ENCODE assay signal across 19 cellular contexts in genomic region chr19:3771906-3772450, GRCh38. TPM values are rescaled to one million over a fixed set of nuclear protein-coding genes. Genes with fewer than 3 reads are reported as not detected.
A peak's percentile ranks its signal among the peaks of the same experiment; 100 is the strongest.
DNase-seq lines count a peak whose midpoint lies in the region; ATAC-seq, FAIRE-seq and TF ChIP-seq lines count a peak whose summit lies in the region.
"Had no signal": no experiment of that assay in that cellular context is flagged by ENCODE, and none has a peak within 500 bp of the region (broad histone marks: within the 10 kb centered on the region; RNA-seq: fewer than 3 reads in every experiment).

Gene RAX2 (minus strand): TSS chr19:3772228. CDS start chr19:3771742, 486 bp downstream.

- H3K4me1 Mint-ChIP-seq in activated CD8-positive, alpha-beta T cell treated with anti-CD3 and anti-CD28 coated beads, Interleukin-2, amount 10 ng/mL, durations not matched to agents 7 days and 5 days (ENCODE audit: low read depth), result peaks cover 18% of the 10 kb centered on the region
- H3K4me1 Mint-ChIP-seq in activated CD8-positive, alpha-beta T cell treated with anti-CD3 and anti-CD28 coated beads for 36 hours (ENCODE audit: low read depth), result no peaks in the 10 kb centered on the region
- H3K4me1 Mint-ChIP-seq in IgD-negative memory B cell, result peaks cover 0 to 5% (median 0%) of the 10 kb centered on the region in 3 donors

- peaks cover 0 to 7% (median 2%) of the 10 kb centered on the region in 4 experiments; a peak in 2 of 7 replicates for H3K4me1 ChIP-seq in H1 (replicated peaks in 1 of 4; ENCODE audit: control insufficient read depth in 3 of 4, insufficient read depth in 4 of 4, low read length in 3 of 4)

- H2BK5ac ChIP-seq in H1 (ENCODE audit: low read depth, low read length), result peak within 1 kb of the TSS; percentile 26; the same call in 1 of the 2 replicates

- H3K9me3 Mint-ChIP-seq in activated CD8-positive, alpha-beta T cell treated with anti-CD3 and anti-CD28 coated beads, Interleukin-2, amount 10 ng/mL, durations not matched to agents 7 days and 5 days (ENCODE audit: insufficient read depth), result no peaks in the 10 kb centered on the region
- no peaks in the 10 kb centered on the region for H3K9me3 Mint-ChIP-seq in activated CD8-positive, alpha-beta T cell treated with anti-CD3 and anti-CD28 coated beads for 36 hours
- no peaks in the 10 kb centered on the region for H3K9me3 Mint-ChIP-seq in IgD-negative memory B cell

- no peak within 1 kb of the TSS for H3K4me3 Mint-ChIP-seq in activated CD8-positive, alpha-beta T cell treated with anti-CD3 and anti-CD28 coated beads, Interleukin-2, amount 10 ng/mL, durations not matched to agents 7 days and 5 days
- no peak within 1 kb of the TSS for H3K4me3 Mint-ChIP-seq in activated CD8-positive, alpha-beta T cell treated with anti-CD3 and anti-CD28 coated beads for 36 hours
- H3K4me3 Mint-ChIP-seq in IgD-negative memory B cell, result peak within 1 kb of the TSS in 2 of 4 donors; percentile 46 to 47

- WGBS in H1 (ENCODE audit: extremely low coverage in 1 of 2, insufficient coverage in 1 of 2, insufficient read length in 1 of 2, insufficient replicate concordance in 2 of 2, low coverage in 1 of 2, low lambda C conversion rate in 2 of 2, missing lambda C conversion rate in 1 of 2), 2 experiments, result 82% methylated on average over 18 of the region's 23 CpGs; no CpG with 5 or more reads in 1 of the 2 experiments

- no peak within 1 kb of the TSS for H2BK20ac ChIP-seq in H1 (ENCODE audit: low read length)

- H3K23me2 ChIP-seq in H1 (ENCODE audit: low read depth, low read length), result peaks cover 6% of the 10 kb centered on the region; the same call in 1 of the 2 replicates

- peaks cover 0 to 5% of the 10 kb centered on the region in 2 experiments for H4K20me1 ChIP-seq in H1 (replicated peaks in 1 of 2; ENCODE audit: control insufficient read depth in 1 of 2, insufficient read depth in 2 of 2, low read length in 2 of 2)

- H2BK120ac ChIP-seq in H1 (replicated peaks; ENCODE audit: low read depth, low read length), result no peak within 1 kb of the TSS

- no peak for FAIRE-seq in H1 (lab: Jason Lieb, UNC)
- FAIRE-seq: A204.1, GM18507, HepG2 had no signal

- TF ChIP-seq EP300 in H1 (IDR thresholded peaks at IDR 0.05; ENCODE audit: borderline replicate concordance in 1 of 2, low read depth in 2 of 2, low read length in 2 of 2), result no peak

- peak within 1 kb of the TSS; percentile 65; the same call in 1 of the 2 replicates for H4K8ac ChIP-seq in H1 (ENCODE audit: extremely low read depth, insufficient read depth, low read length)

- H3K23ac ChIP-seq in H1 (ENCODE audit: insufficient read length), result no peak within 1 kb of the TSS

- H3K27ac Mint-ChIP-seq in activated CD8-positive, alpha-beta T cell treated with anti-CD3 and anti-CD28 coated beads, Interleukin-2, amount 10 ng/mL, durations not matched to agents 7 days and 5 days, result peak within 1 kb of the TSS; percentile 0
- no peak within 1 kb of the TSS for H3K27ac Mint-ChIP-seq in activated CD8-positive, alpha-beta T cell treated with anti-CD3 and anti-CD28 coated beads for 36 hours
- peak within 1 kb of the TSS in 2 of 3 donors; percentile 64 to 65 for H3K27ac Mint-ChIP-seq in IgD-negative memory B cell

- no peak for TF ChIP-seq POLR2A in H1 (IDR thresholded peaks at IDR 0.05; ENCODE audit: control extremely low read depth in 1 of 2, low read depth in 2 of 2, low read length in 2 of 2)

- H2BK12ac ChIP-seq in H1 (ENCODE audit: low read depth, low read length), result peak within 1 kb of the TSS; percentile 55; the same call in 1 of the 2 replicates

- DNase-seq in activated CD8-positive, alpha-beta T cell treated with anti-CD3 and anti-CD28 coated beads, Interleukin-2, amount 10 ng/mL, durations not matched to agents 7 days and 5 days, result no peak
- no peak for DNase-seq in activated CD8-positive, alpha-beta T cell treated with anti-CD3 and anti-CD28 coated beads for 36 hours
- DNase-seq in H1 (ENCODE audit: low read depth in 1 of 2, low spot score in 2 of 2) (no peak), omental fat pad (ENCODE audit: low spot score) (no peak), OCI-M2 (lab: John Stamatoyannopoulos, UW; ENCODE audit: unreplicated experiment) (no peak)
- DNase-seq in activated CD4-positive, alpha-beta T cell treated with anti-CD3 and anti-CD28 coated beads for 1 hour, result no peak
- DNase-seq: Karpas-422, MM.1S, NCI-H1105, NCI-H1694 treated with DMSO at 0.1 percent for 48 hours, NCI-H2171, NCI-H446 treated with DMSO at 0.1 percent for 48 hours, SIG-M5 had no signal

- no peak within 1 kb of the TSS for H4K5ac ChIP-seq in H1 (ENCODE audit: insufficient read length, low read depth, low read length)

- H3K4me2 ChIP-seq in H1 (ENCODE audit: insufficient read depth in 1 of 2, low read depth in 2 of 2, low read length in 2 of 2), result peak within 1 kb of the TSS in 1 of 2 experiments; percentile 3; a peak in 2 of 4 replicates

- no peak within 1 kb of the TSS; the same call in 1 of the 2 replicates for H3K18ac ChIP-seq in H1 (ENCODE audit: extremely low read depth, low read length)

- no peaks in the 10 kb centered on the region for H3K79me2 ChIP-seq in H1 (ENCODE audit: control insufficient read depth in 1 of 2, insufficient read depth in 2 of 2, low read length in 2 of 2)

- CTCF ChIA-PET in activated CD8-positive, alpha-beta T cell treated with anti-CD3 and anti-CD28 coated beads, Interleukin-2, amount 10 ng/mL, durations not matched to agents 7 days and 5 days (lab: Charles Lee), result no interaction called here
- CTCF ChIA-PET in activated CD8-positive, alpha-beta T cell treated with anti-CD3 and anti-CD28 coated beads for 36 hours (lab: Charles Lee), result interaction anchor here (2.2 kb wide), 1 partner anchor 12 kb away, joined by 6 read pairs; no protein-coding TSS in a partner anchor
- CTCF ChIA-PET in H1 (lab: Charles Lee; ENCODE audit: partially characterized antibody), result interaction anchor here (3.3 kb wide), 1 partner anchor 12 kb away, joined by 17 read pairs; no protein-coding TSS in a partner anchor

- no peak within 1 kb of the TSS for H2AFZ ChIP-seq in H1 (ENCODE audit: low read length)

- no peak within 1 kb of the TSS for H3K4ac ChIP-seq in H1 (replicated peaks; ENCODE audit: insufficient read length, low read depth, low read length)

- H3K56ac ChIP-seq in H1 (replicated peaks; ENCODE audit: insufficient read length, low read depth, low read length), result no peak within 1 kb of the TSS

- 0 out of 2 replicates have a peak, but pooled peaks cover under 1% of the 10 kb centered on the region for H3K79me1 ChIP-seq in H1 (ENCODE audit: low read depth, low read length)

- H3K9me3 ChIP-seq in H1 (ENCODE audit: insufficient read depth in 2 of 2, low read depth in 1 of 2, low read length in 1 of 2), result no peaks in the 10 kb centered on the region

- H2BK15ac ChIP-seq in H1 (ENCODE audit: low read length), result no peak within 1 kb of the TSS

- H3K14ac ChIP-seq in H1 (ENCODE audit: insufficient read length), result no peak within 1 kb of the TSS

- H3K27ac ChIP-seq in H1 (ENCODE audit: low read depth, low read length), result no peak within 1 kb of the TSS
- H3K27ac ChIP-seq: C4-2B had no signal

- no peak for TF ChIP-seq CTCF in activated CD8-positive, alpha-beta T cell treated with anti-CD3 and anti-CD28 coated beads for 36 hours (IDR thresholded peaks at IDR 0.05)
- TF ChIP-seq CTCF in H1 (IDR thresholded peaks at IDR 0.05; ENCODE audit: control extremely low read depth in 1 of 3, insufficient read depth in 1 of 3, low read depth in 1 of 3, low read length in 3 of 3) (no peak), omental fat pad (IDR thresholded peaks at IDR 0.05) (no peak)

- H3K27me3 Mint-ChIP-seq in activated CD8-positive, alpha-beta T cell treated with anti-CD3 and anti-CD28 coated beads, Interleukin-2, amount 10 ng/mL, durations not matched to agents 7 days and 5 days (ENCODE audit: low read depth), result no peaks in the 10 kb centered on the region
- no peaks in the 10 kb centered on the region for H3K27me3 Mint-ChIP-seq in activated CD8-positive, alpha-beta T cell treated with anti-CD3 and anti-CD28 coated beads for 36 hours
- no peaks in the 10 kb centered on the region for H3K27me3 Mint-ChIP-seq in IgD-negative memory B cell

- no peak within 1 kb of the TSS for H3K4me3 ChIP-seq in H1 (ENCODE audit: extremely low read depth in 1 of 4, insufficient read depth in 2 of 4, low read depth in 3 of 4, low read length in 4 of 4)

- H3K27me3 ChIP-seq in H1 (replicated peaks in 1 of 4; ENCODE audit: control insufficient read depth in 3 of 4, extremely low read depth in 1 of 4, insufficient read depth in 3 of 4, low read length in 3 of 4), result no peaks in the 10 kb centered on the region

- peaks cover 9% of the 10 kb centered on the region for H3K36me3 Mint-ChIP-seq in activated CD8-positive, alpha-beta T cell treated with anti-CD3 and anti-CD28 coated beads, Interleukin-2, amount 10 ng/mL, durations not matched to agents 7 days and 5 days (ENCODE audit: low read depth)
- peaks cover 5% of the 10 kb centered on the region for H3K36me3 Mint-ChIP-seq in activated CD8-positive, alpha-beta T cell treated with anti-CD3 and anti-CD28 coated beads for 36 hours (ENCODE audit: low read depth)
- H3K36me3 Mint-ChIP-seq in IgD-negative memory B cell, result peaks cover 3% of the 10 kb centered on the region

- peaks cover 0 to 5% (median 1%) of the 10 kb centered on the region in 4 experiments; a peak in 5 of 8 replicates for H3K36me3 ChIP-seq in H1 (ENCODE audit: control insufficient read depth in 2 of 4, insufficient read depth in 4 of 4, low read length in 3 of 4)

- H2AK5ac ChIP-seq in H1 (ENCODE audit: low read depth, low read length), result no peak within 1 kb of the TSS

- no peak for TF ChIP-seq RAD21 in H1 (IDR thresholded peaks at IDR 0.05 in 1 of 2, conservative IDR thresholded peaks at IDR 0.05 in 1 of 2; ENCODE audit: low read depth in 2 of 2, low read length in 2 of 2)

- intact Hi-C loops in activated CD8-positive, alpha-beta T cell treated with anti-CD3 and anti-CD28 coated beads for 36 hours (cut with micrococcal nuclease), result no loop called here

- H3K9ac ChIP-seq in H1 (replicated peaks in 1 of 4; ENCODE audit: extremely low read depth in 1 of 4, low read depth in 3 of 4, low read length in 3 of 4), result no peak within 1 kb of the TSS

- POLR2A ChIA-PET in activated CD8-positive, alpha-beta T cell treated with anti-CD3 and anti-CD28 coated beads, Interleukin-2, amount 10 ng/mL, durations not matched to agents 7 days and 5 days (lab: Charles Lee), result interaction anchor here (1.2 kb wide), 1 partner anchor 9 kb away, joined by 8 read pairs; the partner anchor contains the start of gene MRPL54
- POLR2A ChIA-PET in activated CD8-positive, alpha-beta T cell treated with anti-CD3 and anti-CD28 coated beads for 36 hours (lab: Charles Lee), result no interaction called here
- POLR2A ChIA-PET in H1 (lab: Charles Lee; ENCODE audit: partially characterized antibody), result interaction anchor here (1.3 to 3.8 kb wide), 3 partner anchors 9 to 216 kb away, joined by 3 to 23 read pairs (median 3); partner anchors contain the start of gene MRPL54

- ATAC-seq in activated CD8-positive, alpha-beta T cell treated with anti-CD3 and anti-CD28 coated beads, Interleukin-2, amount 10 ng/mL, durations not matched to agents 7 days and 5 days, result no peak
- no peak for ATAC-seq in activated CD8-positive, alpha-beta T cell treated with anti-CD3 and anti-CD28 coated beads for 36 hours
- peak; percentile 20 for ATAC-seq in omental fat pad (ENCODE audit: low FRiP score)
- ATAC-seq in GM18502 (IDR thresholded peaks at IDR 0.05; ENCODE audit: poor library complexity, unreplicated experiment), result no peak
- ATAC-seq: HepG2 had no signal

- peak within 1 kb of the TSS; percentile 74 for H4K91ac ChIP-seq in H1 (replicated peaks; ENCODE audit: insufficient read length, low read length)

RNA-seq across cellular contexts. Expression of gene RAX2, which starts in this region (rescaled TPM):
- total RNA-seq in activated CD8-positive, alpha-beta T cell treated with anti-CD3 and anti-CD28 coated beads, Interleukin-2, amount 10 ng/mL, durations not matched to agents 7 days and 5 days, result not detected
- total RNA-seq in activated CD8-positive, alpha-beta T cell treated with anti-CD3 and anti-CD28 coated beads for 36 hours, result not detected
- polyA plus RNA-seq in IgD-negative memory B cell (not detected), H1 (2011; rRNA removed) (0.08 and 0.19 TPM in 2 replicates)
- total RNA-seq in H1 (2021; fragmentation: NEBNext Ultra II Directional; extraction: Animal tissue kit (Norgen Biotek cat#: 25700)), result not detected in 2 replicates
- polyA plus RNA-seq in H1 (2011; cell fraction: cytosol; rRNA removed), result 0.09 TPM
- polyA plus RNA-seq in H1 (2011; cell fraction: nucleus; rRNA removed), result 0.33 TPM
- polyA plus RNA-seq in H1 (2012, experiment 1 of 2), result 0.11 TPM in 1 of 4 replicates, not detected in the others
- polyA plus RNA-seq in H1 (2012, experiment 2 of 2), result not detected
- 0.04 TPM for polyA plus RNA-seq in H1 (2013, experiment 1 of 2)
- polyA plus RNA-seq in H1 (2013, experiment 2 of 2), result 0.06 TPM
- polyA minus RNA-seq in H1 (2011; rRNA and poly(A)+ RNA removed), result not detected in 2 replicates
- polyA minus RNA-seq in H1 (2011; cell fraction: cytosol; rRNA and poly(A)+ RNA removed), result not detected
- 0.40 TPM for polyA minus RNA-seq in H1 (2011; cell fraction: nucleus; rRNA and poly(A)+ RNA removed)
- total RNA-seq in omental fat pad, result under 1 TPM in 1 of 4 donors, not detected in 3; 0.19 TPM
- total RNA-seq: HepG2 had no signal
- polyA plus RNA-seq: HepG2 had no signal

Comparison
In these comparisons a context has a peak if more than half of its experiments do, and no peak if none do; other contexts are left out.
1. Peak in ATAC-seq in omental fat pad; RNA of the gene not detected or under 1 TPM.